Comparison of ENCODE assay signal across 8 cellular contexts in the genomic region with DNA sequence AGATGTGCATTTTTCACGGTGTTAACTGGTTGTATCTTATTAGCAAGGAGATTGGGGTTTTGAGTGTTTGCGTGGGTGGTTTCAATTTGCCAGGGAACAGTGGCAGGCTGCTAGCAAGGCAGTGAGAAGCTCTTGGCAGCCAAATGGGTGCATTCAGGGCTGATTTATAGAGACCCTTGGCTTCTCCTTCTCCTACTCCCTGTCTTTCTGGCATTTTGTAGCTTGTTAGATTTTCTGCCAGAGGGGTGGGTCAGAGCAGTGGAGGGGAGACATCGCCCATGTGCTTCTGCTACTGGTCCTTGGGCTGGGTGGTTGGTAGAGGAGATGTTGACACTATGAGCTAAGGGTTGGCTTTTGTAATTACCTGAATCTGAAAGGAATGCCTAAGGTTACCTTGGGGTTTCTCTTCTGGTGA. TPM values are rescaled to one million over a fixed set of nuclear protein-coding genes. Genes with fewer than 3 reads are reported as not detected.
DNase-seq lines count a peak whose midpoint lies in the region; ATAC-seq and TF ChIP-seq lines count a peak whose summit lies in the region.
"Had no signal": no experiment of that assay in that cellular context is flagged by ENCODE, and none has a peak within 500 bp of the region (broad histone marks: within the 10 kb centered on the region; RNA-seq: fewer than 3 reads in every experiment).

No MANE protein-coding gene starts in this region.

- peaks cover 30 to 63% (median 38%) of the 10 kb centered on the region in 3 donors for H3K36me3 Mint-ChIP-seq in CD8-positive, alpha-beta memory T cell
- H3K36me3 Mint-ChIP-seq in H9 (ENCODE audit: insufficient read depth in 1 of 3, low read depth in 3 of 3) (peaks cover 37 to 52% (median 47%) of the 10 kb centered on the region in 3 experiments; a peak in 6 of 7 replicates), osteocyte (ENCODE audit: unreplicated experiment) (peaks cover 50% of the 10 kb centered on the region)

- no peaks in the 10 kb centered on the region for H3K79me1 ChIP-seq in H9 (ENCODE audit: insufficient read depth, low read depth, low read length, poor library complexity, severe bottlenecking)

- no peak overlapping the region for H2AK5ac ChIP-seq in H9 (ENCODE audit: insufficient read length, low read length)

- H3K4ac ChIP-seq in H9 (ENCODE audit: low read depth, low read length), result no peak overlapping the region

- H3K56ac ChIP-seq in H9 (ENCODE audit: insufficient read length, low read depth, low read length), result no peak overlapping the region

- no peak for TF ChIP-seq CTCF in H9 (conservative IDR thresholded peaks at IDR 0.05)
- TF ChIP-seq CTCF in coronary artery (IDR thresholded peaks at IDR 0.05), result no peak
- no peak for TF ChIP-seq CTCF in osteocyte (IDR thresholded peaks at IDR 0.05)

- no peaks in the 10 kb centered on the region for H4K20me1 ChIP-seq in H9 (ENCODE audit: control insufficient read depth, insufficient read depth, insufficient read length)

- no peak overlapping the region for H2BK12ac ChIP-seq in H9 (ENCODE audit: insufficient read length, low read depth, low read length)

- peaks cover 47 to 69% (median 65%) of the 10 kb centered on the region in 3 donors for H3K4me1 Mint-ChIP-seq in CD8-positive, alpha-beta memory T cell
- H3K4me1 Mint-ChIP-seq in H9, result peaks cover 7 to 12% of the 10 kb centered on the region in 2 experiments
- peaks cover 27% of the 10 kb centered on the region for H3K4me1 Mint-ChIP-seq in osteocyte (ENCODE audit: unreplicated experiment)

- H3K27ac ChIP-seq in CD8-positive, alpha-beta memory T cell (ENCODE audit: low read depth, low read length), result no peak overlapping the region
- no peak overlapping the region for H3K27ac ChIP-seq in H9 (ENCODE audit: insufficient read length, low read depth, low read length)
- peak overlapping the region; percentile 1 to 83 for H3K27ac ChIP-seq in coronary artery

- no peak overlapping the region for H3K23ac ChIP-seq in H9 (ENCODE audit: insufficient read length, low read depth, low read length)

- H3K14ac ChIP-seq in H9 (ENCODE audit: insufficient read depth, low read length), result no peak overlapping the region

- no peak for ATAC-seq in HG02759 (IDR thresholded peaks at IDR 0.05; ENCODE audit: unreplicated experiment)

- H3K9me3 ChIP-seq in CD8-positive, alpha-beta memory T cell (ENCODE audit: low read length), result no peaks in the 10 kb centered on the region
- H3K9me3 ChIP-seq in H9 (ENCODE audit: control insufficient read depth, low read depth, low read length), result no peaks in the 10 kb centered on the region

- no peak overlapping the region for H2BK5ac ChIP-seq in H9 (ENCODE audit: insufficient read length, low read length)

- peak overlapping the region in 7 of 8 donors; percentile 0 to 90 (median 80) for H3K27ac Mint-ChIP-seq in CD8-positive, alpha-beta memory T cell
- H3K27ac Mint-ChIP-seq in H9 (peak overlapping the region; percentile 4 to 37 (median 27); a peak in 5 of 7 replicates), osteocyte (ENCODE audit: unreplicated experiment) (peak overlapping the region; percentile 57)

- no peaks in the 10 kb centered on the region for H3K79me2 ChIP-seq in H9 (ENCODE audit: insufficient read depth, low read length)

- CTCF ChIA-PET in CD8-positive, alpha-beta memory T cell (lab: Charles Lee), result interaction anchor here (1.0 kb wide), 1 partner anchor 15 kb away, joined by 3 read pairs; no protein-coding TSS in a partner anchor

- no peak overlapping the region for H3K4me2 ChIP-seq in H9 (ENCODE audit: insufficient read depth, insufficient read length, low read length)

- no CpG with 5 or more reads among the region's 3 CpGs for WGBS in H9 (ENCODE audit: extremely low coverage, insufficient read length, low lambda C conversion rate)

- H2BK20ac ChIP-seq in H9 (ENCODE audit: low read depth, low read length, poor library complexity, severe bottlenecking), result no peak overlapping the region

- no peak overlapping the region for H3K4me3 ChIP-seq in CD8-positive, alpha-beta memory T cell (ENCODE audit: low read length)
- H3K4me3 ChIP-seq in coronary artery, result no peak overlapping the region

- H3K4me3 Mint-ChIP-seq in CD8-positive, alpha-beta memory T cell, result peak overlapping the region in 2 of 7 donors; percentile 31 to 42
- H3K4me3 Mint-ChIP-seq in H9 (no peak overlapping the region), osteocyte (ENCODE audit: unreplicated experiment) (no peak overlapping the region)

- peaks cover 54% of the 10 kb centered on the region for H3K36me3 ChIP-seq in CD8-positive, alpha-beta memory T cell (ENCODE audit: insufficient read depth, low read length)

- no peak overlapping the region for H4K5ac ChIP-seq in H9 (ENCODE audit: insufficient read length, low read depth, low read length)

- H3K23me2 ChIP-seq in H9 (ENCODE audit: insufficient read length, low read depth, low read length, poor library complexity, severe bottlenecking), result no peaks in the 10 kb centered on the region

- no peak overlapping the region for H3T11ph ChIP-seq in H9 (ENCODE audit: low read length)

- DNase-seq in CD8-positive, alpha-beta memory T cell, result no peak
- DNase-seq in H9 (no peak), coronary artery (ENCODE audit: low spot score) (no peak), osteocyte (ENCODE audit: extremely low spot score, unreplicated experiment) (no peak), COR-L47 (lab: John Stamatoyannopoulos, UW) (no peak), AG20443 (ENCODE audit: low spot score) (no peak)
- DNase-seq: stimulated activated CD4-positive, alpha-beta T cell treated with anti-CD3 and anti-CD28 coated beads, Interleukin-12 subunit alpha, Interleukin-12 subunit beta, amount 100 ng/mL, for 4 hours had no signal

- no peak overlapping the region for H3K9ac ChIP-seq in H9 (ENCODE audit: extremely low read depth, insufficient read length, low read length)

- POLR2A ChIA-PET in CD8-positive, alpha-beta memory T cell (lab: Charles Lee), result interaction anchor here (0.7 to 1.1 kb wide), 2 partner anchors 9 to 231 kb away, joined by 3 to 4 read pairs; no protein-coding TSS in a partner anchor

- peaks cover 24% of the 10 kb centered on the region for H3K4me1 ChIP-seq in CD8-positive, alpha-beta memory T cell (ENCODE audit: insufficient read depth, low read length)
- no peaks in the 10 kb centered on the region for H3K4me1 ChIP-seq in H9 (ENCODE audit: insufficient read depth, low read length)

- no peak overlapping the region for H4K8ac ChIP-seq in H9 (replicated peaks; ENCODE audit: insufficient read length, low read depth, low read length)

- no peak overlapping the region for H2AFZ ChIP-seq in H9 (ENCODE audit: low read length)

- H4K91ac ChIP-seq in H9 (ENCODE audit: insufficient read length, low read depth, low read length), result no peak overlapping the region

- peaks cover 0 to 1% of the 10 kb centered on the region in 2 donors for H3K27me3 Mint-ChIP-seq in CD8-positive, alpha-beta memory T cell
- H3K27me3 Mint-ChIP-seq in H9 (ENCODE audit: low read depth), result no peaks in the 10 kb centered on the region
- no peaks in the 10 kb centered on the region for H3K27me3 Mint-ChIP-seq in osteocyte (ENCODE audit: unreplicated experiment)

- no peak overlapping the region for H2BK120ac ChIP-seq in H9 (ENCODE audit: low read depth, low read length, poor library complexity, severe bottlenecking)

- H3K9me3 Mint-ChIP-seq in CD8-positive, alpha-beta memory T cell, result no peaks in the 10 kb centered on the region
- H3K9me3 Mint-ChIP-seq in H9, result peaks cover 0 to under 1% of the 10 kb centered on the region in 2 experiments; a peak in 1 of 5 replicates
- H3K9me3 Mint-ChIP-seq in osteocyte (ENCODE audit: unreplicated experiment), result no peaks in the 10 kb centered on the region

- no peaks in the 10 kb centered on the region for H3K27me3 ChIP-seq in CD8-positive, alpha-beta memory T cell (ENCODE audit: insufficient read depth, low read length, poor library complexity, severe bottlenecking)
- no peaks in the 10 kb centered on the region for H3K27me3 ChIP-seq in H9 (ENCODE audit: insufficient read depth, low read length)

- H3K18ac ChIP-seq in H9 (ENCODE audit: insufficient read length, low read depth, low read length), result no peak overlapping the region

- H2BK15ac ChIP-seq in H9 (ENCODE audit: low read depth, low read length), result no peak overlapping the region

RNA-seq across cellular contexts. Expression of gene CALM1, which starts 9.6 kb away (rescaled TPM):
- total RNA-seq in CD8-positive, alpha-beta memory T cell, result 100 to 1,000 TPM; 575 to 587 TPM
- 3,107 TPM for polyA plus RNA-seq in CD8-positive, alpha-beta memory T cell
- total RNA-seq in H9 (2021) (354 TPM in 2 replicates), osteocyte (184 and 199 TPM in 2 replicates)

Comparison
In these comparisons a context has a peak if more than half of its experiments do, and no peak if none do; other contexts are left out.
1. H3K27ac ChIP-seq: peak in coronary artery (2 of 2); none in CD8-positive, alpha-beta memory T cell (single experiment) and H9 (single experiment).
2. H3K27ac Mint-ChIP-seq: peak in every context shown above with its lines; median percentile 80 in CD8-positive, alpha-beta memory T cell; 57 in osteocyte; 27 in H9.